In the genomic region with DNA sequence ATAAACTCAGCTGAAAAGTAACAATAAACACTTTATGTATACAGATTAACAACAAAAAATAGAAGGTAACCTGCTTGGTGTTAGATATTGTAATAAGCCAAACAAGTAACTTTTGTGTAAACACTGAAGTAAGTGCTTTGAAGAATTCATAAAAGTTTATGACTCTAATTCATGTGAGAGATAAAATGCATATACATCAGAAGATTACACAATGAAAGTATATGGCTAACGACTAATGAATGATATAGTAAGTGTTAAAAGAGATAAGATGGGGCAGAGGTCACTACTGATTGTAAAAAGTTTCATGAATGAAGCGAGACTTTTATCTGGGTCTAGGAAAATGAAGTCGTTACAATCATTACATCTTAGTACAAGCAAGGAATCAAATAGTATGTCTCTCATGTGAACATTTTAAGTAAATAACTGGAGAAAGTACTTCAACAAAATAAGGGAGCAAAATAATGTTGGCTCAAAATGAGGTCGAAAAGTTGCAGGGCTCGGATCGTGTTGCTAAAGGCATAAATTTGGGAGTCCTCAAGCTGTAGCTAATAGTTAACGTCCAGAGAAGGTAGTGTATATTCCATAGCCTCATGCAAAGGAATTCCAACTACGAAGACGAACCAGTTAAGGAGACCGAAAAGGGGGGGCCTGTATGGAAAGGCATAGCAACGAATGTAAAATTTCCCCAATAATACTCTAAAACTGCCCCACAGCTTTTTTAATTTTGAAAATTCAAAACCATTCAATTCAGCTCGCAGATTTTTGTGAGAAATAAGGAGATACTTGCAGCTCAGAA, we compare ENCODE assay signal across 8 cellular contexts. TPM values are rescaled to one million over a fixed set of nuclear protein-coding genes. Genes with fewer than 3 reads are reported as not detected.
DNase-seq lines count a peak whose midpoint lies in the region; ATAC-seq lines count a peak whose summit lies in the region.

No MANE protein-coding gene starts in this region.

- CTCF ChIA-PET in activated CD8-positive, alpha-beta T cell treated with anti-CD3 and anti-CD28 coated beads, Interleukin-2, amount 10 ng/mL, durations not matched to agents 7 days and 5 days (lab: Charles Lee), result interaction anchor here (0.6 to 1.7 kb wide), 2 partner anchors 9 to 45 kb away, joined by 3 to 4 read pairs; no protein-coding TSS in a partner anchor

- peaks cover 25% of the 10 kb centered on the region for H3K4me1 Mint-ChIP-seq in activated CD4-positive, alpha-beta T cell treated with anti-CD3 and anti-CD28 coated beads, Interleukin-2, amount 10 ng/mL, durations not matched to agents 24 days and 14 days
- H3K4me1 Mint-ChIP-seq in activated CD8-positive, alpha-beta T cell treated with anti-CD3 and anti-CD28 coated beads, Interleukin-2, amount 10 ng/mL, durations not matched to agents 7 days and 5 days (ENCODE audit: low read depth), result peaks cover 36% of the 10 kb centered on the region
- H3K4me1 Mint-ChIP-seq in stimulated activated effector memory CD8-positive, alpha-beta T cell treated with anti-CD3 and anti-CD28 coated beads, Interleukin-12 subunit alpha, Interleukin-12 subunit beta, amount 100 ng/mL, for 72 hours, result peaks cover 32% of the 10 kb centered on the region

- no peak for ATAC-seq in activated CD8-positive, alpha-beta T cell treated with anti-CD3 and anti-CD28 coated beads, Interleukin-2, amount 10 ng/mL, durations not matched to agents 7 days and 5 days
- ATAC-seq in stimulated activated effector memory CD8-positive, alpha-beta T cell treated with anti-CD3 and anti-CD28 coated beads, Interleukin-12 subunit alpha, Interleukin-12 subunit beta, amount 100 ng/mL, for 72 hours, result no peak
- ATAC-seq in GM18519 (IDR thresholded peaks at IDR 0.05; ENCODE audit: low FRiP score, unreplicated experiment), result no peak

- POLR2A ChIA-PET in activated CD8-positive, alpha-beta T cell treated with anti-CD3 and anti-CD28 coated beads, Interleukin-2, amount 10 ng/mL, durations not matched to agents 7 days and 5 days (lab: Charles Lee), result interaction anchor here (0.5 to 1.4 kb wide), 4 partner anchors 10 to 456 kb away, joined by 3 to 4 read pairs (median 4); no protein-coding TSS in a partner anchor

- no peaks in the 10 kb centered on the region for H3K27me3 ChIP-seq in iPS-15b (ENCODE audit: control insufficient read depth, insufficient read depth, low read length)

- no peaks in the 10 kb centered on the region for H3K9me3 ChIP-seq in iPS-15b (ENCODE audit: control insufficient read depth, insufficient read depth, low read length)

- intact Hi-C loops in activated CD4-positive, alpha-beta T cell treated with anti-CD3 and anti-CD28 coated beads, Interleukin-2, amount 10 ng/mL, durations not matched to agents 24 days and 14 days (cut with micrococcal nuclease), result loop anchor here (2.0 to 5.0 kb wide), 5 partner anchors 153 to 1777 kb away; a partner anchor contains a TSS
- intact Hi-C loops in posterior vena cava (cut with DNase I), result no loop called here

- peak overlapping the region; percentile 95 for H3K4me3 Mint-ChIP-seq in activated CD4-positive, alpha-beta T cell treated with anti-CD3 and anti-CD28 coated beads, Interleukin-2, amount 10 ng/mL, durations not matched to agents 24 days and 14 days
- H3K4me3 Mint-ChIP-seq in activated CD8-positive, alpha-beta T cell treated with anti-CD3 and anti-CD28 coated beads, Interleukin-2, amount 10 ng/mL, durations not matched to agents 7 days and 5 days, result peak overlapping the region; percentile 92
- peak overlapping the region; percentile 90 for H3K4me3 Mint-ChIP-seq in stimulated activated effector memory CD8-positive, alpha-beta T cell treated with anti-CD3 and anti-CD28 coated beads, Interleukin-12 subunit alpha, Interleukin-12 subunit beta, amount 100 ng/mL, for 72 hours

- no peaks in the 10 kb centered on the region for H3K9me3 Mint-ChIP-seq in activated CD4-positive, alpha-beta T cell treated with anti-CD3 and anti-CD28 coated beads, Interleukin-2, amount 10 ng/mL, durations not matched to agents 24 days and 14 days
- no peaks in the 10 kb centered on the region for H3K9me3 Mint-ChIP-seq in activated CD8-positive, alpha-beta T cell treated with anti-CD3 and anti-CD28 coated beads, Interleukin-2, amount 10 ng/mL, durations not matched to agents 7 days and 5 days (ENCODE audit: insufficient read depth)
- H3K9me3 Mint-ChIP-seq in stimulated activated effector memory CD8-positive, alpha-beta T cell treated with anti-CD3 and anti-CD28 coated beads, Interleukin-12 subunit alpha, Interleukin-12 subunit beta, amount 100 ng/mL, for 72 hours, result no peaks in the 10 kb centered on the region

- H3K9ac ChIP-seq in iPS-15b (ENCODE audit: low read depth, low read length), result peak overlapping the region; percentile 1

- peaks cover 23% of the 10 kb centered on the region for H3K36me3 Mint-ChIP-seq in activated CD4-positive, alpha-beta T cell treated with anti-CD3 and anti-CD28 coated beads, Interleukin-2, amount 10 ng/mL, durations not matched to agents 24 days and 14 days (ENCODE audit: low read depth)
- H3K36me3 Mint-ChIP-seq in activated CD8-positive, alpha-beta T cell treated with anti-CD3 and anti-CD28 coated beads, Interleukin-2, amount 10 ng/mL, durations not matched to agents 7 days and 5 days (ENCODE audit: low read depth), result peaks cover 46% of the 10 kb centered on the region
- peaks cover 38% of the 10 kb centered on the region for H3K36me3 Mint-ChIP-seq in stimulated activated effector memory CD8-positive, alpha-beta T cell treated with anti-CD3 and anti-CD28 coated beads, Interleukin-12 subunit alpha, Interleukin-12 subunit beta, amount 100 ng/mL, for 72 hours

- H3K36me3 ChIP-seq in iPS-15b (ENCODE audit: control insufficient read depth, insufficient read depth, low read length), result no peaks in the 10 kb centered on the region

- no peaks in the 10 kb centered on the region for H3K27me3 Mint-ChIP-seq in activated CD4-positive, alpha-beta T cell treated with anti-CD3 and anti-CD28 coated beads, Interleukin-2, amount 10 ng/mL, durations not matched to agents 24 days and 14 days
- H3K27me3 Mint-ChIP-seq in activated CD8-positive, alpha-beta T cell treated with anti-CD3 and anti-CD28 coated beads, Interleukin-2, amount 10 ng/mL, durations not matched to agents 7 days and 5 days (ENCODE audit: low read depth), result no peaks in the 10 kb centered on the region

- no peak for DNase-seq in activated CD4-positive, alpha-beta T cell treated with anti-CD3 and anti-CD28 coated beads, Interleukin-2, amount 10 ng/mL, durations not matched to agents 24 days and 14 days
- DNase-seq in activated CD4-positive, alpha-beta T cell treated with anti-CD3 and anti-CD28 coated beads for 1 hour, result no peak
- no peak for DNase-seq in activated CD8-positive, alpha-beta T cell treated with anti-CD3 and anti-CD28 coated beads, Interleukin-2, amount 10 ng/mL, durations not matched to agents 7 days and 5 days
- DNase-seq in stimulated activated effector memory CD8-positive, alpha-beta T cell treated with anti-CD3 and anti-CD28 coated beads, Interleukin-12 subunit alpha, Interleukin-12 subunit beta, amount 100 ng/mL, for 72 hours (ENCODE audit: low spot score in 2 of 2), result no peak
- DNase-seq in posterior vena cava (ENCODE audit: low spot score), result no peak
- no peak for DNase-seq in activated CD4-positive, alpha-beta T cell treated with anti-CD3 and anti-CD28 coated beads, Interleukin-2, amount 50 U/mL, for 4 hours

- peak overlapping the region; percentile 90 for H3K4me3 ChIP-seq in iPS-15b (ENCODE audit: low read depth, low read length)

- H3K4me1 ChIP-seq in iPS-15b (ENCODE audit: control insufficient read depth, insufficient read depth, low read length), result peaks cover 2% of the 10 kb centered on the region

- H3K27ac Mint-ChIP-seq in activated CD4-positive, alpha-beta T cell treated with anti-CD3 and anti-CD28 coated beads, Interleukin-2, amount 10 ng/mL, durations not matched to agents 24 days and 14 days, result peak overlapping the region; percentile 94
- H3K27ac Mint-ChIP-seq in activated CD8-positive, alpha-beta T cell treated with anti-CD3 and anti-CD28 coated beads, Interleukin-2, amount 10 ng/mL, durations not matched to agents 7 days and 5 days, result peak overlapping the region; percentile 97
- H3K27ac Mint-ChIP-seq in stimulated activated effector memory CD8-positive, alpha-beta T cell treated with anti-CD3 and anti-CD28 coated beads, Interleukin-12 subunit alpha, Interleukin-12 subunit beta, amount 100 ng/mL, for 72 hours, result peak overlapping the region; percentile 94

RNA-seq across cellular contexts. Expression of a gene that starts 1.0 kb away (rescaled TPM):
- total RNA-seq in activated CD4-positive, alpha-beta T cell treated with anti-CD3 and anti-CD28 coated beads, Interleukin-2, amount 10 ng/mL, durations not matched to agents 24 days and 14 days, result 259 and 273 TPM in 2 replicates
- 100 to 1,000 TPM; 350 to 360 TPM for total RNA-seq in activated CD8-positive, alpha-beta T cell treated with anti-CD3 and anti-CD28 coated beads, Interleukin-2, amount 10 ng/mL, durations not matched to agents 7 days and 5 days
- 10 to 100 TPM; 63.7 to 66.5 TPM for total RNA-seq in posterior vena cava
